In genomic region chr12:24198070-24198469, GRCh38 we compare ENCODE assay signal across 25 cellular contexts.
DNase-seq lines count a peak whose midpoint lies in the region; ATAC-seq and TF ChIP-seq lines count a peak whose summit lies in the region.
"Had no signal": no experiment of that assay in that cellular context is flagged by ENCODE, and none has a peak within 500 bp of the region (broad histone marks: within the 10 kb centered on the region; RNA-seq: fewer than 3 reads in every experiment).

No MANE protein-coding gene starts in this region.

- no peaks in the 10 kb centered on the region for H3K27me3 ChIP-seq in brain microvascular endothelial cell (replicated peaks)
- H3K27me3 ChIP-seq: gastroesophageal sphincter, transverse colon had no signal

- H3K4me3 ChIP-seq in brain microvascular endothelial cell (ENCODE audit: low read depth, low read length) = no peak overlapping the region
- H3K4me3 ChIP-seq: A549, coronary artery, gastroesophageal sphincter, smooth muscle cell, transverse colon had no signal

- DNase-seq in Daoy (ENCODE audit: low read depth) (peak; percentile 39), RPMI7951 (ENCODE audit: low read depth) (peak; percentile 2), brain microvascular endothelial cell (peak; percentile 64), kidney tubule cell (ENCODE audit: low spot score) (peak; percentile 54), iPS-NIHi11 (ENCODE audit: low spot score) (no peak), RPMI8226 (no peak)
- DNase-seq: activated B cell treated with CpG ODN at 0.5 μM for 24 hours; activated CD8-positive, alpha-beta memory T cell treated with anti-CD3 and anti-CD28 coated beads, Interleukin-2, amount 10 ng/mL, durations not matched to agents 7 days and 5 days; activated naive CD4-positive, alpha-beta T cell treated with Interleukin-2 at 50 U/mL for 16 hours; activated T-cell treated with anti-CD3 and anti-CD28 coated beads, Interleukin-2, amount 50 U/mL, for 72 hours; GF-D8; midbrain; natural killer cell; NCI-H1105 treated with DMSO at 0.1 percent for 48 hours; NCI-H2029 treated with DMSO at 0.1 percent for 48 hours; NCI-H526; T1000; transverse colon had no signal

- no peak for ATAC-seq in GM21360 (IDR thresholded peaks at IDR 0.05; ENCODE audit: unreplicated experiment)
- no peak for ATAC-seq in HG02763 (IDR thresholded peaks at IDR 0.05; ENCODE audit: unreplicated experiment)
- ATAC-seq: A549; activated CD8-positive, alpha-beta memory T cell treated with anti-CD3 and anti-CD28 coated beads, Interleukin-2, amount 10 ng/mL, durations not matched to agents 7 days and 5 days; activated T-cell treated with anti-CD3 and anti-CD28 coated beads, Interleukin-2, amount 50 U/mL, for 72 hours; esophagus mucosa; gastroesophageal sphincter; natural killer cell had no signal

- in situ Hi-C loops in brain microvascular endothelial cell (cut with HindIII; ENCODE audit: low pct_ligation_motif_present, low sequenced_read_pairs) = no loop called here

- H3K36me3 ChIP-seq in brain microvascular endothelial cell (replicated peaks) = no peaks in the 10 kb centered on the region
- H3K36me3 ChIP-seq: gastroesophageal sphincter, transverse colon had no signal

- H3K27ac ChIP-seq in brain microvascular endothelial cell = peak overlapping the region; percentile 13
- H3K27ac ChIP-seq: A549, coronary artery, gastroesophageal sphincter, transverse colon had no signal

- no peak for TF ChIP-seq CTCF in brain microvascular endothelial cell (IDR thresholded peaks at IDR 0.05; ENCODE audit: low read depth, low read length, missing control alignments)

Comparison
In these comparisons a context has a peak if more than half of its experiments do, and no peak if none do; other contexts are left out.
1. DNase-seq: peak in Daoy (single experiment), RPMI7951 (single experiment), brain microvascular endothelial cell (single experiment) and kidney tubule cell (single experiment); none in iPS-NIHi11 (single experiment) and RPMI8226 (single experiment).